8 cellular contexts compared by ENCODE assay signal in genomic region chr5:58458851-58459275, GRCh38. TPM values are rescaled to one million over a fixed set of nuclear protein-coding genes. Genes with fewer than 3 reads are reported as not detected.
DNase-seq lines count a peak whose midpoint lies in the region; ATAC-seq and TF ChIP-seq lines count a peak whose summit lies in the region.

No MANE protein-coding gene starts in this region.

- H3K4me3 ChIP-seq in testis, result peak overlapping the region; percentile 78 to 83

- WGBS in testis, 2 donors, result 7 to 13% methylated on average over 10 of the region's 10 CpGs

- intact Hi-C loops in activated CD4-positive, alpha-beta T cell treated with anti-CD3 and anti-CD28 coated beads, Interleukin-2, amount 10 ng/mL, durations not matched to agents 24 days and 14 days (cut with micrococcal nuclease), result no loop called here
- intact Hi-C loops in testis (cut with DNase I; ENCODE audit: low total_unique reads), result loop anchor here (5.0 kb wide), 1 partner anchor 952 kb away; no protein-coding TSS in a partner anchor

- peak overlapping the region; percentile 85 for H3K4me3 Mint-ChIP-seq in activated CD4-positive, alpha-beta T cell treated with anti-CD3 and anti-CD28 coated beads, Interleukin-2, amount 10 ng/mL, durations not matched to agents 24 days and 14 days

- peaks cover 14% of the 10 kb centered on the region for H3K36me3 Mint-ChIP-seq in activated CD4-positive, alpha-beta T cell treated with anti-CD3 and anti-CD28 coated beads, Interleukin-2, amount 10 ng/mL, durations not matched to agents 24 days and 14 days (ENCODE audit: low read depth)

- H3K27me3 ChIP-seq in layer of hippocampus (ENCODE audit: control insufficient read depth, insufficient read depth, low read length), result no peaks in the 10 kb centered on the region
- no peaks in the 10 kb centered on the region for H3K27me3 ChIP-seq in testis

- H3K4me1 ChIP-seq in testis, result no peaks in the 10 kb centered on the region

- H3K36me3 ChIP-seq in testis (ENCODE audit: low read depth, missing control alignments), result no peaks in the 10 kb centered on the region

- no peaks in the 10 kb centered on the region for H3K9me3 ChIP-seq in testis

- DNase-seq in activated CD4-positive, alpha-beta T cell treated with anti-CD3 and anti-CD28 coated beads, Interleukin-2, amount 10 ng/mL, durations not matched to agents 24 days and 14 days, result no peak
- DNase-seq in activated CD4-positive, alpha-beta T cell treated with anti-CD3 and anti-CD28 coated beads, Interleukin-2, amount 50 U/mL, for 4 hours, result no peak
- no peak for DNase-seq in testis
- no peak for DNase-seq in NCI-H1694 treated with DMSO at 0.1 percent for 48 hours (lab: John Stamatoyannopoulos, UW)
- DNase-seq in GM19240 (ENCODE audit: insufficient read length, low spot score), result no peak

- no peak for TF ChIP-seq CTCF in testis (IDR thresholded peaks at IDR 0.05)

- TF ChIP-seq POLR2A in testis (IDR thresholded peaks at IDR 0.05), result no peak

- H3K27me3 Mint-ChIP-seq in activated CD4-positive, alpha-beta T cell treated with anti-CD3 and anti-CD28 coated beads, Interleukin-2, amount 10 ng/mL, durations not matched to agents 24 days and 14 days, result peaks cover 22% of the 10 kb centered on the region

- H3K27ac Mint-ChIP-seq in activated CD4-positive, alpha-beta T cell treated with anti-CD3 and anti-CD28 coated beads, Interleukin-2, amount 10 ng/mL, durations not matched to agents 24 days and 14 days, result peak overlapping the region; percentile 20

- no peaks in the 10 kb centered on the region for H3K9me3 Mint-ChIP-seq in activated CD4-positive, alpha-beta T cell treated with anti-CD3 and anti-CD28 coated beads, Interleukin-2, amount 10 ng/mL, durations not matched to agents 24 days and 14 days

- peak overlapping the region; percentile 76 for H3K27ac ChIP-seq in angular gyrus (ENCODE audit: low read depth, low read length)
- peak overlapping the region; percentile 91 for H3K27ac ChIP-seq in layer of hippocampus (ENCODE audit: low read depth, low read length)
- H3K27ac ChIP-seq in testis, result peak overlapping the region in 1 of 2 donors; percentile 95

- peaks cover 20% of the 10 kb centered on the region for H3K4me1 Mint-ChIP-seq in activated CD4-positive, alpha-beta T cell treated with anti-CD3 and anti-CD28 coated beads, Interleukin-2, amount 10 ng/mL, durations not matched to agents 24 days and 14 days

- ATAC-seq in HG03095 (IDR thresholded peaks at IDR 0.05; ENCODE audit: unreplicated experiment), result no peak

RNA-seq across cellular contexts. Expression of gene PLK2, which starts 1.0 kb away (rescaled TPM):
- 25.6 and 30.1 TPM in 2 replicates for total RNA-seq in activated CD4-positive, alpha-beta T cell treated with anti-CD3 and anti-CD28 coated beads, Interleukin-2, amount 10 ng/mL, durations not matched to agents 24 days and 14 days
- 10 to 100 TPM; 55.3 to 88.4 TPM for total RNA-seq in testis
- 87.8 TPM for polyA plus RNA-seq in testis (ENCODE audit: insufficient read depth, low read depth, low replicate concordance)

RNA-seq across cellular contexts. Expression of gene GAPT, which starts 32.4 kb away (rescaled TPM):
- not detected in 2 replicates for total RNA-seq in activated CD4-positive, alpha-beta T cell treated with anti-CD3 and anti-CD28 coated beads, Interleukin-2, amount 10 ng/mL, durations not matched to agents 24 days and 14 days
- total RNA-seq in testis, result 1 to 10 TPM in 1 of 2 donors, under 1 TPM in 1; 0.62 to 1.9 TPM
- 0.58 TPM for polyA plus RNA-seq in testis (ENCODE audit: insufficient read depth, low read depth, low replicate concordance)
